22 cellular contexts compared by ENCODE assay signal in the genomic region with DNA sequence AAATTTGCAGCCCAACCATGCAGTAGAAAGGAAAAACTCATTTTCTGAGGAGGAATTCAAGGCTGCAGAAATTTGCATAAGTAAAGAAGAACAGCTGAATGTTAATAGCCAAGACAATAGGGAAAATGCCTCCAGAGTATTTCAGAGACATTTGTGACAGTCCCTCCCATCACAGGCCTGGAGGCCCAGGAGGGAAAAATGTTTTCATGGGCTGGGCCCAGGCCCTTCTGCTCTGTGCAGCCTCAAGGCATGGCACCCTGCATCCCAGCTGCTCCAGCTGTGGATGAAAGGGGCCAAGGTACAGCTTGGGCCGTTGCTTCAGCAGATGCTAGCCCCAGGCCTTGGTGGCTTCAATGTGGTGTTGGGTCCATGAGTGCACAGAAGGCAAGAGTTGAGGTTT.
"Had no signal": no experiment of that assay in that cellular context is flagged by ENCODE, and none has a peak within 500 bp of the region (broad histone marks: within the 10 kb centered on the region; RNA-seq: fewer than 3 reads in every experiment).

No MANE protein-coding gene starts in this region.

- H3K27ac Mint-ChIP-seq: T-cell had no signal

- H3K4me2 ChIP-seq: KMS-11, SK-N-SH had no signal

- H3K27ac ChIP-seq: KMS-11, SJSA1 had no signal

- H3K9me2 ChIP-seq: SK-N-SH had no signal

- H3K4me3 ChIP-seq: SJSA1 had no signal

- H3K36me3 ChIP-seq: SJSA1 had no signal

- H3K36me3 Mint-ChIP-seq: T-cell had no signal

- ATAC-seq: T-cell had no signal

- H3K4me3 Mint-ChIP-seq: T-cell had no signal

- H3K9me3 ChIP-seq: SJSA1, SK-N-SH had no signal

- H3K4me1 ChIP-seq: SJSA1 had no signal

- DNase-seq: IMR-90, Kasumi-1, MM.1S, NCI-H1092 treated with DMSO at 0.1 percent for 48 hours, NCI-H1436, NCI-H187, NCI-H2029, NCI-H2081 treated with DMSO at 0.1 percent for 48 hours, NCI-H2171, NCI-H446, NCI-H510A, NCI-H524 treated with DMSO at 0.1 percent for 48 hours, NCI-H69, NCI-H774, Right ventricle myocardium superior, RPMI8226, SIG-M5, SK-N-SH, SW 1271, T-cell had no signal

- H3K4me1 Mint-ChIP-seq: T-cell had no signal
